Comparison of ENCODE assay signal across 1 cellular context in genomic region chr16:16890964-16891363, GRCh38.
A peak's percentile ranks its signal among the peaks of the same experiment; 100 is the strongest.
TF ChIP-seq lines count a peak whose summit lies in the region.

No MANE protein-coding gene starts in this region.

TF ChIP-seq in K562, 482 proteins besides CTCF, POLR2A, EP300 and RAD21 (continues in another document):
- TF ChIP-seq, protein P1, sequence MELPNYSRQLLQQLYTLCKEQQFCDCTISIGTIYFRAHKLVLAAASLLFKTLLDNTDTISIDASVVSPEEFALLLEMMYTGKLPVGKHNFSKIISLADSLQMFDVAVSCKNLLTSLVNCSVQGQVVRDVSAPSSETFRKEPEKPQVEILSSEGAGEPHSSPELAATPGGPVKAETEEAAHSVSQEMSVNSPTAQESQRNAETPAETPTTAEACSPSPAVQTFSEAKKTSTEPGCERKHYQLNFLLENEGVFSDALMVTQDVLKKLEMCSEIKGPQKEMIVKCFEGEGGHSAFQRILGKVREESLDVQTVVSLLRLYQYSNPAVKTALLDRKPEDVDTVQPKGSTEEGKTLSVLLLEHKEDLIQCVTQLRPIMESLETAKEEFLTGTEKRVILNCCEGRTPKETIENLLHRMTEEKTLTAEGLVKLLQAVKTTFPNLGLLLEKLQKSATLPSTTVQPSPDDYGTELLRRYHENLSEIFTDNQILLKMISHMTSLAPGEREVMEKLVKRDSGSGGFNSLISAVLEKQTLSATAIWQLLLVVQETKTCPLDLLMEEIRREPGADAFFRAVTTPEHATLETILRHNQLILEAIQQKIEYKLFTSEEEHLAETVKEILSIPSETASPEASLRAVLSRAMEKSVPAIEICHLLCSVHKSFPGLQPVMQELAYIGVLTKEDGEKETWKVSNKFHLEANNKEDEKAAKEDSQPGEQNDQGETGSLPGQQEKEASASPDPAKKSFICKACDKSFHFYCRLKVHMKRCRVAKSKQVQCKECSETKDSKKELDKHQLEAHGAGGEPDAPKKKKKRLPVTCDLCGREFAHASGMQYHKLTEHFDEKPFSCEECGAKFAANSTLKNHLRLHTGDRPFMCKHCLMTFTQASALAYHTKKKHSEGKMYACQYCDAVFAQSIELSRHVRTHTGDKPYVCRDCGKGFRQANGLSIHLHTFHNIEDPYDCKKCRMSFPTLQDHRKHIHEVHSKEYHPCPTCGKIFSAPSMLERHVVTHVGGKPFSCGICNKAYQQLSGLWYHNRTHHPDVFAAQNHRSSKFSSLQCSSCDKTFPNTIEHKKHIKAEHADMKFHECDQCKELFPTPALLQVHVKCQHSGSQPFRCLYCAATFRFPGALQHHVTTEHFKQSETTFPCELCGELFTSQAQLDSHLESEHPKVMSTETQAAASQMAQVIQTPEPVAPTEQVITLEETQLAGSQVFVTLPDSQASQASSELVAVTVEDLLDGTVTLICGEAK (IDR thresholded peaks at IDR 0.05): no peak
- TF ChIP-seq, protein P1 (CRISPR knock-in tag; IDR thresholded peaks at IDR 0.05): no peak
- no peak for TF ChIP-seq SIX5 (IDR thresholded peaks at IDR 0.05; ENCODE audit: borderline replicate concordance in 1 of 2, insufficient read depth in 1 of 2, low read depth in 1 of 2, low read length in 2 of 2)
- TF ChIP-seq ZNF165 (CRISPR knock-in tag; IDR thresholded peaks at IDR 0.05; ENCODE audit: borderline replicate concordance): no peak
- no peak for TF ChIP-seq ETV6 (IDR thresholded peaks at IDR 0.05; ENCODE audit: borderline replicate concordance in 1 of 2, low read depth in 2 of 2, low read length in 1 of 2)
- no peak for TF ChIP-seq ETV6 (CRISPR knock-in tag; IDR thresholded peaks at IDR 0.05; ENCODE audit: borderline replicate concordance)
- TF ChIP-seq MBD1 (CRISPR knock-in tag; IDR thresholded peaks at IDR 0.05): no peak
- TF ChIP-seq PKNOX1 (IDR thresholded peaks at IDR 0.05): peak; percentile 96
- no peak for TF ChIP-seq ZNF354B (CRISPR knock-in tag; IDR thresholded peaks at IDR 0.05)
- no peak for TF ChIP-seq DMBX1 (CRISPR knock-in tag; IDR thresholded peaks at IDR 0.05; ENCODE audit: borderline replicate concordance)
- no peak for TF ChIP-seq ZBTB34 (CRISPR knock-in tag; IDR thresholded peaks at IDR 0.05)
- no peak for TF ChIP-seq ILF3 (IDR thresholded peaks at IDR 0.05; ENCODE audit: borderline replicate concordance)
- TF ChIP-seq ASH1L (IDR thresholded peaks at IDR 0.05; ENCODE audit: borderline replicate concordance, low read depth, partially characterized antibody): peak; percentile 58
- TF ChIP-seq CAMTA2 (CRISPR knock-in tag; conservative IDR thresholded peaks at IDR 0.05): no peak
- peak; percentile 65 for TF ChIP-seq NFYB (IDR thresholded peaks at IDR 0.05; ENCODE audit: extremely low read depth, insufficient read length)
- 0 out of 2 replicates have a peak, but pooled peaks have one; percentile 36 for TF ChIP-seq CHD2 (IDR thresholded peaks at IDR 0.05; ENCODE audit: low read depth, low read length)
- TF ChIP-seq PBX2 (CRISPR knock-in tag; IDR thresholded peaks at IDR 0.05; ENCODE audit: low read depth): no peak
- peak; percentile 67 for TF ChIP-seq PBX2 (tag; conservative IDR thresholded peaks at IDR 0.05; ENCODE audit: low read depth)
- TF ChIP-seq, protein P2, sequence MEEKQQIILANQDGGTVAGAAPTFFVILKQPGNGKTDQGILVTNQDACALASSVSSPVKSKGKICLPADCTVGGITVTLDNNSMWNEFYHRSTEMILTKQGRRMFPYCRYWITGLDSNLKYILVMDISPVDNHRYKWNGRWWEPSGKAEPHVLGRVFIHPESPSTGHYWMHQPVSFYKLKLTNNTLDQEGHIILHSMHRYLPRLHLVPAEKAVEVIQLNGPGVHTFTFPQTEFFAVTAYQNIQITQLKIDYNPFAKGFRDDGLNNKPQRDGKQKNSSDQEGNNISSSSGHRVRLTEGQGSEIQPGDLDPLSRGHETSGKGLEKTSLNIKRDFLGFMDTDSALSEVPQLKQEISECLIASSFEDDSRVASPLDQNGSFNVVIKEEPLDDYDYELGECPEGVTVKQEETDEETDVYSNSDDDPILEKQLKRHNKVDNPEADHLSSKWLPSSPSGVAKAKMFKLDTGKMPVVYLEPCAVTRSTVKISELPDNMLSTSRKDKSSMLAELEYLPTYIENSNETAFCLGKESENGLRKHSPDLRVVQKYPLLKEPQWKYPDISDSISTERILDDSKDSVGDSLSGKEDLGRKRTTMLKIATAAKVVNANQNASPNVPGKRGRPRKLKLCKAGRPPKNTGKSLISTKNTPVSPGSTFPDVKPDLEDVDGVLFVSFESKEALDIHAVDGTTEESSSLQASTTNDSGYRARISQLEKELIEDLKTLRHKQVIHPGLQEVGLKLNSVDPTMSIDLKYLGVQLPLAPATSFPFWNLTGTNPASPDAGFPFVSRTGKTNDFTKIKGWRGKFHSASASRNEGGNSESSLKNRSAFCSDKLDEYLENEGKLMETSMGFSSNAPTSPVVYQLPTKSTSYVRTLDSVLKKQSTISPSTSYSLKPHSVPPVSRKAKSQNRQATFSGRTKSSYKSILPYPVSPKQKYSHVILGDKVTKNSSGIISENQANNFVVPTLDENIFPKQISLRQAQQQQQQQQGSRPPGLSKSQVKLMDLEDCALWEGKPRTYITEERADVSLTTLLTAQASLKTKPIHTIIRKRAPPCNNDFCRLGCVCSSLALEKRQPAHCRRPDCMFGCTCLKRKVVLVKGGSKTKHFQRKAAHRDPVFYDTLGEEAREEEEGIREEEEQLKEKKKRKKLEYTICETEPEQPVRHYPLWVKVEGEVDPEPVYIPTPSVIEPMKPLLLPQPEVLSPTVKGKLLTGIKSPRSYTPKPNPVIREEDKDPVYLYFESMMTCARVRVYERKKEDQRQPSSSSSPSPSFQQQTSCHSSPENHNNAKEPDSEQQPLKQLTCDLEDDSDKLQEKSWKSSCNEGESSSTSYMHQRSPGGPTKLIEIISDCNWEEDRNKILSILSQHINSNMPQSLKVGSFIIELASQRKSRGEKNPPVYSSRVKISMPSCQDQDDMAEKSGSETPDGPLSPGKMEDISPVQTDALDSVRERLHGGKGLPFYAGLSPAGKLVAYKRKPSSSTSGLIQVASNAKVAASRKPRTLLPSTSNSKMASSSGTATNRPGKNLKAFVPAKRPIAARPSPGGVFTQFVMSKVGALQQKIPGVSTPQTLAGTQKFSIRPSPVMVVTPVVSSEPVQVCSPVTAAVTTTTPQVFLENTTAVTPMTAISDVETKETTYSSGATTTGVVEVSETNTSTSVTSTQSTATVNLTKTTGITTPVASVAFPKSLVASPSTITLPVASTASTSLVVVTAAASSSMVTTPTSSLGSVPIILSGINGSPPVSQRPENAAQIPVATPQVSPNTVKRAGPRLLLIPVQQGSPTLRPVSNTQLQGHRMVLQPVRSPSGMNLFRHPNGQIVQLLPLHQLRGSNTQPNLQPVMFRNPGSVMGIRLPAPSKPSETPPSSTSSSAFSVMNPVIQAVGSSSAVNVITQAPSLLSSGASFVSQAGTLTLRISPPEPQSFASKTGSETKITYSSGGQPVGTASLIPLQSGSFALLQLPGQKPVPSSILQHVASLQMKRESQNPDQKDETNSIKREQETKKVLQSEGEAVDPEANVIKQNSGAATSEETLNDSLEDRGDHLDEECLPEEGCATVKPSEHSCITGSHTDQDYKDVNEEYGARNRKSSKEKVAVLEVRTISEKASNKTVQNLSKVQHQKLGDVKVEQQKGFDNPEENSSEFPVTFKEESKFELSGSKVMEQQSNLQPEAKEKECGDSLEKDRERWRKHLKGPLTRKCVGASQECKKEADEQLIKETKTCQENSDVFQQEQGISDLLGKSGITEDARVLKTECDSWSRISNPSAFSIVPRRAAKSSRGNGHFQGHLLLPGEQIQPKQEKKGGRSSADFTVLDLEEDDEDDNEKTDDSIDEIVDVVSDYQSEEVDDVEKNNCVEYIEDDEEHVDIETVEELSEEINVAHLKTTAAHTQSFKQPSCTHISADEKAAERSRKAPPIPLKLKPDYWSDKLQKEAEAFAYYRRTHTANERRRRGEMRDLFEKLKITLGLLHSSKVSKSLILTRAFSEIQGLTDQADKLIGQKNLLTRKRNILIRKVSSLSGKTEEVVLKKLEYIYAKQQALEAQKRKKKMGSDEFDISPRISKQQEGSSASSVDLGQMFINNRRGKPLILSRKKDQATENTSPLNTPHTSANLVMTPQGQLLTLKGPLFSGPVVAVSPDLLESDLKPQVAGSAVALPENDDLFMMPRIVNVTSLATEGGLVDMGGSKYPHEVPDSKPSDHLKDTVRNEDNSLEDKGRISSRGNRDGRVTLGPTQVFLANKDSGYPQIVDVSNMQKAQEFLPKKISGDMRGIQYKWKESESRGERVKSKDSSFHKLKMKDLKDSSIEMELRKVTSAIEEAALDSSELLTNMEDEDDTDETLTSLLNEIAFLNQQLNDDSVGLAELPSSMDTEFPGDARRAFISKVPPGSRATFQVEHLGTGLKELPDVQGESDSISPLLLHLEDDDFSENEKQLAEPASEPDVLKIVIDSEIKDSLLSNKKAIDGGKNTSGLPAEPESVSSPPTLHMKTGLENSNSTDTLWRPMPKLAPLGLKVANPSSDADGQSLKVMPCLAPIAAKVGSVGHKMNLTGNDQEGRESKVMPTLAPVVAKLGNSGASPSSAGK (IDR thresholded peaks at IDR 0.05): no peak
